ENCODE assay signal across 1 cellular context in the genomic region with DNA sequence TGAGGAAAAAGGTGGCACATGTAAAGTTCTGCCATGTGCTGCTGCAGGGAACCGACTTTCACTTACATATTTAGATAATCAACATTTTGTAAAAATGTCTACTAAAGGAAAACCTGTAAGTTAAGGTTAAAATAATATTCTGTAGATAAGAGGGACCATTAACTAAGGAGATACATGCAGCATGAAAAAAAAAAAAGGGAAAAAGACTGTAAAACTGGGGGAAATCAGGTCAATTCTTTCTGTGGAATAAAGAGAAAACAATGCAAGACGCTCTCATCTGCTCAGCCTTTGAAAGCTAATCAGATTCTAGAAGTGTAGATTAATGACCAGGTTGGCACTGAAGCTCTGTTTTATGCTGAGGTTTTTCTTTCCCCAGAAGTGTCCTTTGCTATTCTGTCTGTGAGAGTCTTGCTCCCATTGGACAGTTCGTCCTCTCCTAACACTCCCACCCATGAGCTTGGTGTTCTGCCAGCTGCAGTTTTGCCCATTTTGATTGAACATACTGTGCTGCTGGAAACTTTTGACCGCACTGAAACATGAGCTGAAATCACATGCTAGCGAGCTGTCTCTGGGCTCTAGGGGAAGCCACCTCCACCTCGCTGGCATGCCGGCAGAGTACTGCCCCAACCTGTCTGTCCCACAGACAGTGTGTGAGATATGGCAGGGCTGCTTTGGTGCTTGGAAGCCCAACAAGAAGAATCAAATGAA.
TF ChIP-seq lines count a peak whose summit lies in the region.

No MANE protein-coding gene starts in this region.

TF ChIP-seq in endothelial cell of umbilical vein, 7 proteins besides CTCF, POLR2A, EP300 and RAD21 (continued from another document):
- no peak for TF ChIP-seq JUN (IDR thresholded peaks at IDR 0.05; ENCODE audit: borderline replicate concordance, insufficient read depth, insufficient read length, low read depth)
- TF ChIP-seq FOS (IDR thresholded peaks at IDR 0.05; ENCODE audit: borderline replicate concordance, insufficient read depth, low read length): no peak
- TF ChIP-seq MYC (IDR thresholded peaks at IDR 0.05; ENCODE audit: low read depth, low read length): no peak
TF ChIP-seq in endothelial cell of umbilical vein: peak in this region for 0.
